In genomic region chr22:37314315-37315046, GRCh38 we compare ENCODE assay signal across 12 cellular contexts. TPM values are rescaled to one million over a fixed set of nuclear protein-coding genes. Genes with fewer than 3 reads are reported as not detected.
DNase-seq lines count a peak whose midpoint lies in the region; ATAC-seq and TF ChIP-seq lines count a peak whose summit lies in the region.
"Had no signal": no experiment of that assay in that cellular context is flagged by ENCODE, and none has a peak within 500 bp of the region (broad histone marks: within the 10 kb centered on the region; RNA-seq: fewer than 3 reads in every experiment).

No MANE protein-coding gene starts in this region.

- H3K9me3 Mint-ChIP-seq in activated naive CD8-positive, alpha-beta T cell treated with anti-CD3 and anti-CD28 coated beads for 36 hours, result no peaks in the 10 kb centered on the region
- H3K9me3 Mint-ChIP-seq in stimulated activated naive B cell treated with anti-CD40 and anti-IgM and Interleukin-4, amounts not matched to agents 10 μg/mL and 1 μg/mL and 100 μg/mL, for 72 hours, result no peaks in the 10 kb centered on the region
- no peaks in the 10 kb centered on the region for H3K9me3 Mint-ChIP-seq in endodermal cell

- no peaks in the 10 kb centered on the region for H3K9me3 ChIP-seq in endodermal cell (ENCODE audit: control insufficient read depth, low read length)
- H3K9me3 ChIP-seq: breast epithelium had no signal

- H3K4me3 Mint-ChIP-seq in activated naive CD8-positive, alpha-beta T cell treated with anti-CD3 and anti-CD28 coated beads for 36 hours, result no peak overlapping the region
- peak overlapping the region; percentile 45 to 59 for H3K4me3 Mint-ChIP-seq in stimulated activated naive B cell treated with anti-CD40 and anti-IgM and Interleukin-4, amounts not matched to agents 10 μg/mL and 1 μg/mL and 100 μg/mL, for 72 hours
- H3K4me3 Mint-ChIP-seq in endodermal cell, result no peak overlapping the region

- H3K27ac Mint-ChIP-seq in activated naive CD8-positive, alpha-beta T cell treated with anti-CD3 and anti-CD28 coated beads for 36 hours, result peak overlapping the region; percentile 56
- H3K27ac Mint-ChIP-seq in stimulated activated naive B cell treated with anti-CD40 and anti-IgM and Interleukin-4, amounts not matched to agents 10 μg/mL and 1 μg/mL and 100 μg/mL, for 72 hours, result peak overlapping the region; percentile 71
- H3K27ac Mint-ChIP-seq in endodermal cell, result no peak overlapping the region

- peak overlapping the region; percentile 70 for H3K27ac ChIP-seq in RWPE1
- H3K27ac ChIP-seq in endodermal cell (ENCODE audit: low read depth, low read length), result no peak overlapping the region
- H3K27ac ChIP-seq: breast epithelium, WERI-Rb-1 had no signal

- no peak for TF ChIP-seq CTCF in RWPE1 (conservative IDR thresholded peaks at IDR 0.05; ENCODE audit: low read depth)
- no peak for TF ChIP-seq CTCF in endodermal cell (conservative IDR thresholded peaks at IDR 0.05)

- no peak overlapping the region for H3K9ac ChIP-seq in endodermal cell (ENCODE audit: extremely low read depth, low read length, poor library complexity, severe bottlenecking)

- POLR2A ChIA-PET in RWPE1 (lab: Yijun Ruan, JAX; ENCODE audit: low non-redundant PET), result no interaction called here

- H3K36me3 Mint-ChIP-seq in activated naive CD8-positive, alpha-beta T cell treated with anti-CD3 and anti-CD28 coated beads for 36 hours, result peaks cover 9% of the 10 kb centered on the region
- peaks cover 9 to 27% of the 10 kb centered on the region in 2 donors for H3K36me3 Mint-ChIP-seq in stimulated activated naive B cell treated with anti-CD40 and anti-IgM and Interleukin-4, amounts not matched to agents 10 μg/mL and 1 μg/mL and 100 μg/mL, for 72 hours
- no peaks in the 10 kb centered on the region for H3K36me3 Mint-ChIP-seq in endodermal cell (ENCODE audit: low read depth)

- H3K4me1 Mint-ChIP-seq in activated naive CD8-positive, alpha-beta T cell treated with anti-CD3 and anti-CD28 coated beads for 36 hours, result peaks cover 47% of the 10 kb centered on the region
- peaks cover 47 to 60% of the 10 kb centered on the region in 2 donors for H3K4me1 Mint-ChIP-seq in stimulated activated naive B cell treated with anti-CD40 and anti-IgM and Interleukin-4, amounts not matched to agents 10 μg/mL and 1 μg/mL and 100 μg/mL, for 72 hours
- H3K4me1 Mint-ChIP-seq in endodermal cell, result peaks cover 18% of the 10 kb centered on the region

- peak; percentile 75 to 84 for ATAC-seq in stimulated activated naive B cell treated with anti-CD40 and anti-IgM and Interleukin-4, amounts not matched to agents 10 μg/mL and 1 μg/mL and 100 μg/mL, for 72 hours (replicated peaks)

- WGBS in endodermal cell (ENCODE audit: insufficient coverage in 1 of 2, insufficient read length in 1 of 2), 2 experiments, result 86 to 87% methylated on average over 8 to 15 of the region's 15 CpGs

- peak; percentile 44 for DNase-seq in activated naive CD4-positive, alpha-beta T cell treated with Interleukin-2 at 50 U/mL for 16 hours
- DNase-seq in activated naive CD4-positive, alpha-beta T cell treated with anti-CD3 and anti-CD28 coated beads, Interleukin-2, amount 50 U/mL, for 16 hours, result no peak
- DNase-seq in RWPE1 (ENCODE audit: low spot score), result no peak
- peak; percentile 62 for DNase-seq in activated naive CD8-positive, alpha-beta T cell treated with anti-CD3 and anti-CD28 coated beads for 36 hours
- peak; percentile 82 for DNase-seq in stimulated activated naive B cell treated with anti-CD40 and anti-IgM and Interleukin-4, amounts not matched to agents 10 μg/mL and 1 μg/mL and 100 μg/mL, for 72 hours
- no peak for DNase-seq in G401 (ENCODE audit: low spot score)
- no peak for DNase-seq in NCI-H1417 treated with DMSO at 0.1 percent for 48 hours (lab: John Stamatoyannopoulos, UW)
- DNase-seq in endodermal cell, result no peak
- DNase-seq: MM.1S, posterior cingulate gyrus, WERI-Rb-1 had no signal

- H3K27me3 Mint-ChIP-seq in activated naive CD8-positive, alpha-beta T cell treated with anti-CD3 and anti-CD28 coated beads for 36 hours, result peaks cover 4% of the 10 kb centered on the region
- H3K27me3 Mint-ChIP-seq in stimulated activated naive B cell treated with anti-CD40 and anti-IgM and Interleukin-4, amounts not matched to agents 10 μg/mL and 1 μg/mL and 100 μg/mL, for 72 hours, result peaks cover 4 to 5% of the 10 kb centered on the region in 2 donors
- H3K27me3 Mint-ChIP-seq in endodermal cell (ENCODE audit: insufficient read depth), result peaks cover 2% of the 10 kb centered on the region

- CTCF ChIA-PET in RWPE1 (lab: Yijun Ruan, JAX), result interaction anchor here (0.6 to 1.2 kb wide), 5 partner anchors 36 to 226 kb away, joined by 3 to 5 read pairs (median 3); no protein-coding TSS in a partner anchor

- H3K4me3 ChIP-seq in endodermal cell (ENCODE audit: low read length), result no peak overlapping the region
- H3K4me3 ChIP-seq: breast epithelium had no signal

- H3K27me3 ChIP-seq in endodermal cell (ENCODE audit: control insufficient read depth, insufficient read depth, low read length, poor library complexity, severe bottlenecking), result no peaks in the 10 kb centered on the region
- H3K27me3 ChIP-seq: breast epithelium had no signal

- no peaks in the 10 kb centered on the region for H3K4me1 ChIP-seq in endodermal cell (ENCODE audit: control insufficient read depth, insufficient read depth, low read length)
- H3K4me1 ChIP-seq: breast epithelium had no signal

- in situ Hi-C loops in G401 (cut with HindIII; ENCODE audit: low sequenced_read_pairs), result no loop called here

- H3K36me3 ChIP-seq in endodermal cell (ENCODE audit: control insufficient read depth, insufficient read depth, low read length), result no peaks in the 10 kb centered on the region
- H3K36me3 ChIP-seq: breast epithelium, WERI-Rb-1 had no signal

RNA-seq across cellular contexts. Expression of gene CYTH4, which starts 32.2 kb away (rescaled TPM):
- total RNA-seq in activated naive CD8-positive, alpha-beta T cell treated with anti-CD3 and anti-CD28 coated beads for 36 hours, result 10 to 100 TPM; 16.6 to 17.3 TPM
- total RNA-seq in G401 (2014; rRNA removed; shearing (Covaris generic)), result not detected in 2 replicates
- total RNA-seq in endodermal cell, result not detected
- polyA plus RNA-seq in endodermal cell (2013, experiment 1 of 2), result not detected
- polyA plus RNA-seq in endodermal cell (2013, experiment 2 of 2), result not detected

Comparison
In these comparisons a context has a peak if more than half of its experiments do, and no peak if none do; other contexts are left out.
1. DNase-seq: peak in activated naive CD4-positive, alpha-beta T cell treated with Interleukin-2 at 50 U/mL for 16 hours (single experiment), activated naive CD8-positive, alpha-beta T cell treated with anti-CD3 and anti-CD28 coated beads for 36 hours (single experiment) and stimulated activated naive B cell treated with anti-CD40 and anti-IgM and Interleukin-4, amounts not matched to agents 10 μg/mL and 1 μg/mL and 100 μg/mL, for 72 hours (single experiment); none in activated naive CD4-positive, alpha-beta T cell treated with anti-CD3 and anti-CD28 coated beads, Interleukin-2, amount 50 U/mL, for 16 hours (single experiment), RWPE1 (single experiment), G401 (single experiment), NCI-H1417 treated with DMSO at 0.1 percent for 48 hours (single experiment) and endodermal cell (single experiment).
2. H3K4me3 Mint-ChIP-seq: peak in stimulated activated naive B cell treated with anti-CD40 and anti-IgM and Interleukin-4, amounts not matched to agents 10 μg/mL and 1 μg/mL and 100 μg/mL, for 72 hours (2 of 2); none in activated naive CD8-positive, alpha-beta T cell treated with anti-CD3 and anti-CD28 coated beads for 36 hours (single experiment) and endodermal cell (single experiment).
3. RNA of gene CYTH4, which starts 32.2 kb away (total RNA-seq): 16.6 to 17.3 TPM in activated naive CD8-positive, alpha-beta T cell treated with anti-CD3 and anti-CD28 coated beads for 36 hours; not detected in G401 and not detected in endodermal cell; every median in the first group is over 10 times any median in the second.